In genomic region chr1:193059282-193060225, GRCh38 we compare ENCODE assay signal across 1 cellular context.
TF ChIP-seq lines count a peak whose summit lies in the region.

RO60 (plus strand) TSS chr1:193059612; CDS start chr1:193069055, 9,443 bp downstream.
A gene with protein sequence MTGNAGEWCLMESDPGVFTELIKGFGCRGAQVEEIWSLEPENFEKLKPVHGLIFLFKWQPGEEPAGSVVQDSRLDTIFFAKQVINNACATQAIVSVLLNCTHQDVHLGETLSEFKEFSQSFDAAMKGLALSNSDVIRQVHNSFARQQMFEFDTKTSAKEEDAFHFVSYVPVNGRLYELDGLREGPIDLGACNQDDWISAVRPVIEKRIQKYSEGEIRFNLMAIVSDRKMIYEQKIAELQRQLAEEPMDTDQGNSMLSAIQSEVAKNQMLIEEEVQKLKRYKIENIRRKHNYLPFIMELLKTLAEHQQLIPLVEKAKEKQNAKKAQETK (minus strand): TSS chr1:193059360. CDS start chr1:193059260, 100 bp downstream.

TF ChIP-seq in WTC11, 78 proteins besides CTCF, POLR2A, EP300 and RAD21 (continued from another document and continues in another):
- no peak for TF ChIP-seq PREB (CRISPR knock-in tag; IDR thresholded peaks at IDR 0.05; ENCODE audit: borderline replicate concordance)
- TF ChIP-seq, protein P1, sequence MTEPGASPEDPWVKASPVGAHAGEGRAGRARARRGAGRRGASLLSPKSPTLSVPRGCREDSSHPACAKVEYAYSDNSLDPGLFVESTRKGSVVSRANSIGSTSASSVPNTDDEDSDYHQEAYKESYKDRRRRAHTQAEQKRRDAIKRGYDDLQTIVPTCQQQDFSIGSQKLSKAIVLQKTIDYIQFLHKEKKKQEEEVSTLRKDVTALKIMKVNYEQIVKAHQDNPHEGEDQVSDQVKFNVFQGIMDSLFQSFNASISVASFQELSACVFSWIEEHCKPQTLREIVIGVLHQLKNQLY (CRISPR knock-in tag; IDR thresholded peaks at IDR 0.05) = no peak
- no peak for TF ChIP-seq ZNF219 (CRISPR knock-in tag; IDR thresholded peaks at IDR 0.05; ENCODE audit: borderline replicate concordance)
- TF ChIP-seq TP53 (CRISPR knock-in tag; IDR thresholded peaks at IDR 0.05) = no peak
- no peak for TF ChIP-seq IRF2 (CRISPR knock-in tag; IDR thresholded peaks at IDR 0.05; ENCODE audit: borderline replicate concordance, low read depth)
- TF ChIP-seq ZNF121 (CRISPR knock-in tag; IDR thresholded peaks at IDR 0.05) = no peak
- peak; percentile 90; the same call in 1 of the 2 replicates for TF ChIP-seq MYBL2 (CRISPR knock-in tag; IDR thresholded peaks at IDR 0.05)
- TF ChIP-seq, protein P2, sequence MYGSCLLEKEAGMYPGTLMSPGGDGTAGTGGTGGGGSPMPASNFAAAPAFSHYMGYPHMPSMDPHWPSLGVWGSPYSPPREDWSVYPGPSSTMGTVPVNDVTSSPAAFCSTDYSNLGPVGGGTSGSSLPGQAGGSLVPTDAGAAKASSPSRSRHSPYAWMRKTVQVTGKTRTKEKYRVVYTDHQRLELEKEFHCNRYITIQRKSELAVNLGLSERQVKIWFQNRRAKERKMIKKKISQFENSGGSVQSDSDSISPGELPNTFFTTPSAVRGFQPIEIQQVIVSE (CRISPR knock-in tag; IDR thresholded peaks at IDR 0.05; ENCODE audit: borderline replicate concordance) = no peak
- TF ChIP-seq SOX15 (CRISPR knock-in tag; IDR thresholded peaks at IDR 0.05) = no peak
- TF ChIP-seq, protein P3, sequence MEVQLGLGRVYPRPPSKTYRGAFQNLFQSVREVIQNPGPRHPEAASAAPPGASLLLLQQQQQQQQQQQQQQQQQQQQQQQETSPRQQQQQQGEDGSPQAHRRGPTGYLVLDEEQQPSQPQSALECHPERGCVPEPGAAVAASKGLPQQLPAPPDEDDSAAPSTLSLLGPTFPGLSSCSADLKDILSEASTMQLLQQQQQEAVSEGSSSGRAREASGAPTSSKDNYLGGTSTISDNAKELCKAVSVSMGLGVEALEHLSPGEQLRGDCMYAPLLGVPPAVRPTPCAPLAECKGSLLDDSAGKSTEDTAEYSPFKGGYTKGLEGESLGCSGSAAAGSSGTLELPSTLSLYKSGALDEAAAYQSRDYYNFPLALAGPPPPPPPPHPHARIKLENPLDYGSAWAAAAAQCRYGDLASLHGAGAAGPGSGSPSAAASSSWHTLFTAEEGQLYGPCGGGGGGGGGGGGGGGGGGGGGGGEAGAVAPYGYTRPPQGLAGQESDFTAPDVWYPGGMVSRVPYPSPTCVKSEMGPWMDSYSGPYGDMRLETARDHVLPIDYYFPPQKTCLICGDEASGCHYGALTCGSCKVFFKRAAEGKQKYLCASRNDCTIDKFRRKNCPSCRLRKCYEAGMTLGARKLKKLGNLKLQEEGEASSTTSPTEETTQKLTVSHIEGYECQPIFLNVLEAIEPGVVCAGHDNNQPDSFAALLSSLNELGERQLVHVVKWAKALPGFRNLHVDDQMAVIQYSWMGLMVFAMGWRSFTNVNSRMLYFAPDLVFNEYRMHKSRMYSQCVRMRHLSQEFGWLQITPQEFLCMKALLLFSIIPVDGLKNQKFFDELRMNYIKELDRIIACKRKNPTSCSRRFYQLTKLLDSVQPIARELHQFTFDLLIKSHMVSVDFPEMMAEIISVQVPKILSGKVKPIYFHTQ (CRISPR knock-in tag; IDR thresholded peaks at IDR 0.05) = no peak
- TF ChIP-seq CREM (CRISPR knock-in tag; IDR thresholded peaks at IDR 0.05) = peak; percentile 84
- TF ChIP-seq NR1H2 (CRISPR knock-in tag; IDR thresholded peaks at IDR 0.05) = no peak
- no peak for TF ChIP-seq RELA (CRISPR knock-in tag; IDR thresholded peaks at IDR 0.05; ENCODE audit: borderline replicate concordance)
- TF ChIP-seq SP1 (CRISPR knock-in tag; conservative IDR thresholded peaks at IDR 0.05) = peak; percentile 95
- TF ChIP-seq ZNF423 (CRISPR knock-in tag; IDR thresholded peaks at IDR 0.05) = peak; percentile 17; the same call in 1 of the 2 replicates
- peak; percentile 96 for TF ChIP-seq FOXK1 (CRISPR knock-in tag; IDR thresholded peaks at IDR 0.05)
- TF ChIP-seq ARID4B (CRISPR knock-in tag; IDR thresholded peaks at IDR 0.05; ENCODE audit: borderline replicate concordance) = 0 out of 2 replicates have a peak, but pooled peaks have one; percentile 54
- TF ChIP-seq FOXP4 (CRISPR knock-in tag; IDR thresholded peaks at IDR 0.05) = peak; percentile 73
- TF ChIP-seq HMGA2 (CRISPR knock-in tag; IDR thresholded peaks at IDR 0.05) = peak; percentile 3; the same call in 1 of the 2 replicates
- TF ChIP-seq, protein P4, sequence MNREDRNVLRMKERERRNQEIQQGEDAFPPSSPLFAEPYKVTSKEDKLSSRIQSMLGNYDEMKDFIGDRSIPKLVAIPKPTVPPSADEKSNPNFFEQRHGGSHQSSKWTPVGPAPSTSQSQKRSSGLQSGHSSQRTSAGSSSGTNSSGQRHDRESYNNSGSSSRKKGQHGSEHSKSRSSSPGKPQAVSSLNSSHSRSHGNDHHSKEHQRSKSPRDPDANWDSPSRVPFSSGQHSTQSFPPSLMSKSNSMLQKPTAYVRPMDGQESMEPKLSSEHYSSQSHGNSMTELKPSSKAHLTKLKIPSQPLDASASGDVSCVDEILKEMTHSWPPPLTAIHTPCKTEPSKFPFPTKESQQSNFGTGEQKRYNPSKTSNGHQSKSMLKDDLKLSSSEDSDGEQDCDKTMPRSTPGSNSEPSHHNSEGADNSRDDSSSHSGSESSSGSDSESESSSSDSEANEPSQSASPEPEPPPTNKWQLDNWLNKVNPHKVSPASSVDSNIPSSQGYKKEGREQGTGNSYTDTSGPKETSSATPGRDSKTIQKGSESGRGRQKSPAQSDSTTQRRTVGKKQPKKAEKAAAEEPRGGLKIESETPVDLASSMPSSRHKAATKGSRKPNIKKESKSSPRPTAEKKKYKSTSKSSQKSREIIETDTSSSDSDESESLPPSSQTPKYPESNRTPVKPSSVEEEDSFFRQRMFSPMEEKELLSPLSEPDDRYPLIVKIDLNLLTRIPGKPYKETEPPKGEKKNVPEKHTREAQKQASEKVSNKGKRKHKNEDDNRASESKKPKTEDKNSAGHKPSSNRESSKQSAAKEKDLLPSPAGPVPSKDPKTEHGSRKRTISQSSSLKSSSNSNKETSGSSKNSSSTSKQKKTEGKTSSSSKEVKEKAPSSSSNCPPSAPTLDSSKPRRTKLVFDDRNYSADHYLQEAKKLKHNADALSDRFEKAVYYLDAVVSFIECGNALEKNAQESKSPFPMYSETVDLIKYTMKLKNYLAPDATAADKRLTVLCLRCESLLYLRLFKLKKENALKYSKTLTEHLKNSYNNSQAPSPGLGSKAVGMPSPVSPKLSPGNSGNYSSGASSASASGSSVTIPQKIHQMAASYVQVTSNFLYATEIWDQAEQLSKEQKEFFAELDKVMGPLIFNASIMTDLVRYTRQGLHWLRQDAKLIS (CRISPR knock-in tag; IDR thresholded peaks at IDR 0.05; ENCODE audit: borderline replicate concordance) = peak; percentile 58; the same call in 1 of the 2 replicates
- TF ChIP-seq, protein P5, sequence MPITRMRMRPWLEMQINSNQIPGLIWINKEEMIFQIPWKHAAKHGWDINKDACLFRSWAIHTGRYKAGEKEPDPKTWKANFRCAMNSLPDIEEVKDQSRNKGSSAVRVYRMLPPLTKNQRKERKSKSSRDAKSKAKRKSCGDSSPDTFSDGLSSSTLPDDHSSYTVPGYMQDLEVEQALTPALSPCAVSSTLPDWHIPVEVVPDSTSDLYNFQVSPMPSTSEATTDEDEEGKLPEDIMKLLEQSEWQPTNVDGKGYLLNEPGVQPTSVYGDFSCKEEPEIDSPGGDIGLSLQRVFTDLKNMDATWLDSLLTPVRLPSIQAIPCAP (CRISPR knock-in tag; IDR thresholded peaks at IDR 0.05) = 0 out of 2 replicates have a peak, but pooled peaks have one; percentile 74
- no peak; the same call in 1 of the 2 replicates for TF ChIP-seq ZNF232 (CRISPR knock-in tag; IDR thresholded peaks at IDR 0.05)
- TF ChIP-seq, protein P6, sequence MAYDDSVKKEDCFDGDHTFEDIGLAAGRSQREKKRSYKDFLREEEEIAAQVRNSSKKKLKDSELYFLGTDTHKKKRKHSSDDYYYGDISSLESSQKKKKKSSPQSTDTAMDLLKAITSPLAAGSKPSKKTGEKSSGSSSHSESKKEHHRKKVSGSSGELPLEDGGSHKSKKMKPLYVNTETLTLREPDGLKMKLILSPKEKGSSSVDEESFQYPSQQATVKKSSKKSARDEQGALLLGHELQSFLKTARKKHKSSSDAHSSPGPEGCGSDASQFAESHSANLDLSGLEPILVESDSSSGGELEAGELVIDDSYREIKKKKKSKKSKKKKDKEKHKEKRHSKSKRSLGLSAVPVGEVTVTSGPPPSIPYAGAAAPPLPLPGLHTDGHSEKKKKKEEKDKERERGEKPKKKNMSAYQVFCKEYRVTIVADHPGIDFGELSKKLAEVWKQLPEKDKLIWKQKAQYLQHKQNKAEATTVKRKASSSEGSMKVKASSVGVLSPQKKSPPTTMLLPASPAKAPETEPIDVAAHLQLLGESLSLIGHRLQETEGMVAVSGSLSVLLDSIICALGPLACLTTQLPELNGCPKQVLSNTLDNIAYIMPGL (CRISPR knock-in tag; IDR thresholded peaks at IDR 0.05) = peak; percentile 88; the same call in 1 of the 2 replicates
- no peak for TF ChIP-seq ZBTB21 (CRISPR knock-in tag; IDR thresholded peaks at IDR 0.05; ENCODE audit: borderline replicate concordance)
- TF ChIP-seq, protein P7, sequence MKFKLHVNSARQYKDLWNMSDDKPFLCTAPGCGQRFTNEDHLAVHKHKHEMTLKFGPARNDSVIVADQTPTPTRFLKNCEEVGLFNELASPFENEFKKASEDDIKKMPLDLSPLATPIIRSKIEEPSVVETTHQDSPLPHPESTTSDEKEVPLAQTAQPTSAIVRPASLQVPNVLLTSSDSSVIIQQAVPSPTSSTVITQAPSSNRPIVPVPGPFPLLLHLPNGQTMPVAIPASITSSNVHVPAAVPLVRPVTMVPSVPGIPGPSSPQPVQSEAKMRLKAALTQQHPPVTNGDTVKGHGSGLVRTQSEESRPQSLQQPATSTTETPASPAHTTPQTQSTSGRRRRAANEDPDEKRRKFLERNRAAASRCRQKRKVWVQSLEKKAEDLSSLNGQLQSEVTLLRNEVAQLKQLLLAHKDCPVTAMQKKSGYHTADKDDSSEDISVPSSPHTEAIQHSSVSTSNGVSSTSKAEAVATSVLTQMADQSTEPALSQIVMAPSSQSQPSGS (CRISPR knock-in tag; IDR thresholded peaks at IDR 0.05; ENCODE audit: borderline replicate concordance, low read depth) = no peak
- no peak for TF ChIP-seq FOXJ3 (CRISPR knock-in tag; IDR thresholded peaks at IDR 0.05; ENCODE audit: borderline replicate concordance)
- TF ChIP-seq SMAD3 (CRISPR knock-in tag; IDR thresholded peaks at IDR 0.05; ENCODE audit: borderline replicate concordance) = peak; percentile 68; the same call in 1 of the 2 replicates
